ENCODE assay signal across 10 cellular contexts in the genomic region with DNA sequence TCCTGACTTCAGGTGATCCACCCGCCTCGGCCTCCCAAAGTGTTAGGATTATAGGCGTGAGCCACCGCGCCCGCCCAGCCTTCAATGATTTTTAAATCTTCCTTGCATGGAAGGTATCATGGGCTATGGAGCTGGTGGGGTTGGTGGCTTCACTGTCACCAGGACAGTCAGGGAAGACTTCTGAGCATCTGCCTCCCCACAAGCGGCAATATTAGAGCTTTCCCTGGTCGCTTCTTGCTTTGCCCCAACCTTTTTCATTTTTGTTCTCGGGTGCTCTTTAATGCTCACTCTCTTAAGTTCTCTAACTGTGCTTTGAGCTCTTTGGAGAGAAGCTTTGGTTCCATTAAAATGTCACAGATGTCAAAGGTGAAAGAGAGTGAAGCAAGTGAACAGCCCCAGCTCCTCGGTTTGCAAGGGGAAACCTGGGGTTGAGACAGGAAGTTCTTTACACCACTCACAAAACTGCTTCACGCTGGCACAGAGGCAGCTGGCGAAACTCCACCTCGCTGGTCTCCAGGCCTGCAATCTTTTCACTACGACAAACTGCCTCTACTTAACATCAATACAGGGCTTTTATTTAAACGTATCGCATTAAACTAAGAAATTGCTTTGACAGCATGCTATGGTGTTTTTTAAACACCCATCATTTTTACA.
A peak's percentile ranks its signal among the peaks of the same experiment; 100 is the strongest.
DNase-seq lines count a peak whose midpoint lies in the region; ATAC-seq, FAIRE-seq and TF ChIP-seq lines count a peak whose summit lies in the region.
"Had no signal": no experiment of that assay in that cellular context is flagged by ENCODE, and none has a peak within 500 bp of the region (broad histone marks: within the 10 kb centered on the region; RNA-seq: fewer than 3 reads in every experiment).

No MANE protein-coding gene starts in this region.

- no peak overlapping the region for H3K4me3 ChIP-seq in CD4-positive, CD25-positive, alpha-beta regulatory T cell (ENCODE audit: low read depth, low read length)
- H3K4me3 ChIP-seq in BE2C (ENCODE audit: low read depth, low read length) (no peak overlapping the region), kidney (ENCODE audit: low read length in 2 of 2) (no peak overlapping the region), HAP-1 (no peak overlapping the region)
- H3K4me3 ChIP-seq: SJSA1 had no signal

- H3K4me1 Mint-ChIP-seq in CD4-positive, CD25-positive, alpha-beta regulatory T cell, result peaks cover 4 to 13% (median 7%) of the 10 kb centered on the region in 4 donors
- peaks cover 4% of the 10 kb centered on the region for H3K4me1 Mint-ChIP-seq in activated T-cell treated with anti-CD3 and anti-CD28 coated beads, Interleukin-2, amount 50 U/mL, for 4 hours (ENCODE audit: low read depth)

- intact Hi-C loops in kidney (cut with DNase I), result no loop called here

- H3K36me3 ChIP-seq in CD4-positive, CD25-positive, alpha-beta regulatory T cell (ENCODE audit: control insufficient read depth, insufficient read depth, low read length), result no peaks in the 10 kb centered on the region
- no peaks in the 10 kb centered on the region for H3K36me3 ChIP-seq in BE2C
- H3K36me3 ChIP-seq in kidney (ENCODE audit: control insufficient read depth in 1 of 2, insufficient read depth in 2 of 2, low read length in 2 of 2), result peaks cover 14 to 32% of the 10 kb centered on the region in 2 donors
- peaks cover 23% of the 10 kb centered on the region for H3K36me3 ChIP-seq in HAP-1 (replicated peaks)

- peak in 2 of 3 donors; percentile 22 to 56 for DNase-seq in CD4-positive, CD25-positive, alpha-beta regulatory T cell
- no peak for DNase-seq in activated T-cell treated with anti-CD3 and anti-CD28 coated beads, Interleukin-2, amount 50 U/mL, for 4 hours
- DNase-seq in BE2C (no peak), OCI-M2 (lab: John Stamatoyannopoulos, UW; ENCODE audit: unreplicated experiment) (no peak), kidney (no peak), HAP-1 (ENCODE audit: low spot score in 2 of 2) (no peak)

- no peak overlapping the region for H3K9ac ChIP-seq in kidney (ENCODE audit: low read length in 2 of 2)

- H3K4me3 Mint-ChIP-seq in CD4-positive, CD25-positive, alpha-beta regulatory T cell, result peak overlapping the region in 2 of 4 donors; percentile 10 to 47
- no peak overlapping the region for H3K4me3 Mint-ChIP-seq in activated T-cell treated with anti-CD3 and anti-CD28 coated beads, Interleukin-2, amount 50 U/mL, for 4 hours

- no peaks in the 10 kb centered on the region for H3K27me3 ChIP-seq in CD4-positive, CD25-positive, alpha-beta regulatory T cell (ENCODE audit: control insufficient read depth, insufficient read depth, low read length)
- H3K27me3 ChIP-seq in BE2C (peaks cover 9% of the 10 kb centered on the region; the same call in 1 of the 2 replicates), HAP-1 (ENCODE audit: low read depth) (no peaks in the 10 kb centered on the region)
- H3K27me3 ChIP-seq: SJSA1 had no signal

- H3K9me3 ChIP-seq in CD4-positive, CD25-positive, alpha-beta regulatory T cell (ENCODE audit: control insufficient read depth in 2 of 2, low read length in 2 of 2), result no peaks in the 10 kb centered on the region
- H3K9me3 ChIP-seq in BE2C (no peaks in the 10 kb centered on the region), kidney (ENCODE audit: control insufficient read depth in 1 of 2, low read length in 2 of 2) (no peaks in the 10 kb centered on the region), HAP-1 (no peaks in the 10 kb centered on the region)
- H3K9me3 ChIP-seq: SJSA1 had no signal

- TF ChIP-seq CTCF in BE2C (IDR thresholded peaks at IDR 0.05; ENCODE audit: low read depth, low read length), result no peak
- no peak for TF ChIP-seq CTCF in kidney (IDR thresholded peaks at IDR 0.05; ENCODE audit: borderline replicate concordance, extremely low read depth, insufficient read depth)

- no peaks in the 10 kb centered on the region for H3K9me3 Mint-ChIP-seq in CD4-positive, CD25-positive, alpha-beta regulatory T cell
- no peaks in the 10 kb centered on the region for H3K9me3 Mint-ChIP-seq in activated T-cell treated with anti-CD3 and anti-CD28 coated beads, Interleukin-2, amount 50 U/mL, for 4 hours

- in situ Hi-C loops in HAP-1 (cut with MboI; ENCODE audit: low sequenced_read_pairs), result no loop called here

- H3K4me1 ChIP-seq in CD4-positive, CD25-positive, alpha-beta regulatory T cell (ENCODE audit: control insufficient read depth, insufficient read depth, low read length, poor library complexity, severe bottlenecking), result no peaks in the 10 kb centered on the region
- H3K4me1 ChIP-seq in BE2C (no peaks in the 10 kb centered on the region), kidney (ENCODE audit: control insufficient read depth in 1 of 2, insufficient read depth in 1 of 2, low read depth in 1 of 2, low read length in 2 of 2) (no peaks in the 10 kb centered on the region), HAP-1 (peaks cover 47% of the 10 kb centered on the region)
- H3K4me1 ChIP-seq: SJSA1 had no signal

- H3K27ac Mint-ChIP-seq in CD4-positive, CD25-positive, alpha-beta regulatory T cell, result peak overlapping the region; percentile 38 to 87 (median 47)

- no peaks in the 10 kb centered on the region for H3K27me3 Mint-ChIP-seq in CD4-positive, CD25-positive, alpha-beta regulatory T cell
- no peaks in the 10 kb centered on the region for H3K27me3 Mint-ChIP-seq in activated T-cell treated with anti-CD3 and anti-CD28 coated beads, Interleukin-2, amount 50 U/mL, for 4 hours (ENCODE audit: low read depth)

- no peak overlapping the region for H3K27ac ChIP-seq in CD4-positive, CD25-positive, alpha-beta regulatory T cell (ENCODE audit: insufficient read depth, low read length, poor library complexity, severe bottlenecking)
- H3K27ac ChIP-seq in kidney (ENCODE audit: low read depth in 2 of 2, low read length in 2 of 2), result no peak overlapping the region
- H3K27ac ChIP-seq: SJSA1 had no signal

- no peaks in the 10 kb centered on the region for H3K36me3 Mint-ChIP-seq in CD4-positive, CD25-positive, alpha-beta regulatory T cell
- H3K36me3 Mint-ChIP-seq in activated T-cell treated with anti-CD3 and anti-CD28 coated beads, Interleukin-2, amount 50 U/mL, for 4 hours (ENCODE audit: insufficient read depth), result no peaks in the 10 kb centered on the region

- no peak for FAIRE-seq in kidney (lab: Jason Lieb, UNC)
- FAIRE-seq: bronchial epithelial cell had no signal

- ATAC-seq in CD4-positive, CD25-positive, alpha-beta regulatory T cell (ENCODE audit: low read depth in 2 of 2), result peak; percentile 37 to 50
- ATAC-seq in GM18909 (IDR thresholded peaks at IDR 0.05; ENCODE audit: poor library complexity, unreplicated experiment) (peak; percentile 98), HG03280 (IDR thresholded peaks at IDR 0.05; ENCODE audit: unreplicated experiment) (peak; percentile 77)
- ATAC-seq in activated T-cell treated with anti-CD3 and anti-CD28 coated beads, Interleukin-2, amount 50 U/mL, for 4 hours, result peak; percentile 54 to 60

Comparison
In these comparisons a context has a peak if more than half of its experiments do, and no peak if none do; other contexts are left out.
1. ATAC-seq: peak in every context shown above with its lines; median percentile 98 in GM18909; 77 in HG03280; 57 in activated T-cell treated with anti-CD3 and anti-CD28 coated beads, Interleukin-2, amount 50 U/mL, for 4 hours; 44 in CD4-positive, CD25-positive, alpha-beta regulatory T cell.
2. DNase-seq: peak in CD4-positive, CD25-positive, alpha-beta regulatory T cell (2 of 3); none in activated T-cell treated with anti-CD3 and anti-CD28 coated beads, Interleukin-2, amount 50 U/mL, for 4 hours (single experiment), BE2C (single experiment), OCI-M2 (single experiment), kidney (single experiment) and HAP-1 (0 of 2).